Comparison of ENCODE assay signal across 2 cellular contexts in genomic region chr3:48614044-48614443, GRCh38.
TF ChIP-seq lines count a peak whose summit lies in the region.

No MANE protein-coding gene starts in this region.

TF ChIP-seq in SK-N-SH, 30 proteins besides CTCF, POLR2A, EP300 and RAD21:
- TF ChIP-seq GABPA (IDR thresholded peaks at IDR 0.05; ENCODE audit: low read depth) = no peak
- TF ChIP-seq FOXM1 (IDR thresholded peaks at IDR 0.05; ENCODE audit: low read depth) = no peak
- no peak for TF ChIP-seq FOSL2 (IDR thresholded peaks at IDR 0.05; ENCODE audit: borderline replicate concordance, low read depth)
- no peak for TF ChIP-seq SIN3A (IDR thresholded peaks at IDR 0.05; ENCODE audit: borderline replicate concordance, low read depth, low read length)
- no peak for TF ChIP-seq NFIC (IDR thresholded peaks at IDR 0.05; ENCODE audit: borderline replicate concordance)
- no peak for TF ChIP-seq USF1 (IDR thresholded peaks at IDR 0.05; ENCODE audit: borderline replicate concordance, low read depth)
- TF ChIP-seq TCF12 (IDR thresholded peaks at IDR 0.05) = no peak
- TF ChIP-seq MAX (IDR thresholded peaks at IDR 0.05; ENCODE audit: low read depth) = no peak
- TF ChIP-seq YY1 (IDR thresholded peaks at IDR 0.05; ENCODE audit: low read depth) = no peak
- TF ChIP-seq ELF1 (IDR thresholded peaks at IDR 0.05) = no peak
- TF ChIP-seq NRF1 (IDR thresholded peaks at IDR 0.05; ENCODE audit: low read depth, low read length) = no peak
- no peak for TF ChIP-seq RXRA (IDR thresholded peaks at IDR 0.05; ENCODE audit: borderline replicate concordance, low read depth)
- no peak for TF ChIP-seq MEF2A (IDR thresholded peaks at IDR 0.05; ENCODE audit: borderline replicate concordance, low read depth)

TF ChIP-seq in SK-N-SH treated with all-trans-retinoic acid at 6 μM for 48 hours, 23 proteins besides CTCF, POLR2A, EP300 and RAD21:
- TF ChIP-seq ZFP3 (CRISPR knock-in tag; IDR thresholded peaks at IDR 0.05) (no peak), ZC3H10 (CRISPR knock-in tag; IDR thresholded peaks at IDR 0.05) (no peak)
